ENCODE assay signal across 10 cellular contexts in genomic region chr11:123064268-123064657, GRCh38. TPM values are rescaled to one million over a fixed set of nuclear protein-coding genes. Genes with fewer than 3 reads are reported as not detected.
A peak's percentile ranks its signal among the peaks of the same experiment; 100 is the strongest.
DNase-seq lines count a peak whose midpoint lies in the region; ATAC-seq, FAIRE-seq and TF ChIP-seq lines count a peak whose summit lies in the region.
"Had no signal": no experiment of that assay in that cellular context is flagged by ENCODE, and none has a peak within 500 bp of the region (broad histone marks: within the 10 kb centered on the region; RNA-seq: fewer than 3 reads in every experiment).

No MANE protein-coding gene starts in this region.

- peak overlapping the region; percentile 97 for H3K4me3 Mint-ChIP-seq in activated CD8-positive, alpha-beta T cell treated with anti-CD3 and anti-CD28 coated beads for 36 hours
- H3K4me3 Mint-ChIP-seq in stimulated activated naive CD8-positive, alpha-beta T cell treated with anti-CD3 and anti-CD28 coated beads, Interleukin-15, amount 100 ng/mL, for 72 hours: peak overlapping the region; percentile 89 to 99

- no peaks in the 10 kb centered on the region for H3K27me3 ChIP-seq in SK-N-SH (ENCODE audit: insufficient read depth)
- no peaks in the 10 kb centered on the region for H3K27me3 ChIP-seq in keratinocyte (ENCODE audit: control insufficient read depth, extremely low read depth, insufficient read depth, low read length)

- H3K9me1 ChIP-seq in keratinocyte (ENCODE audit: control insufficient read depth, extremely low read depth, insufficient read depth, low read length): no peaks in the 10 kb centered on the region

- DNase-seq in SK-N-SH: no peak
- DNase-seq in activated CD8-positive, alpha-beta T cell treated with anti-CD3 and anti-CD28 coated beads for 36 hours: no peak
- DNase-seq in keratinocyte (ENCODE audit: low read depth, low spot score): no peak
- DNase-seq in stimulated activated naive CD8-positive, alpha-beta T cell treated with anti-CD3 and anti-CD28 coated beads, Interleukin-15, amount 100 ng/mL, for 72 hours: no peak
- no peak for DNase-seq in iPS-NIHi11 (ENCODE audit: low spot score)
- no peak for DNase-seq in COR-L47 (lab: John Stamatoyannopoulos, UW)
- DNase-seq in SIG-M5 (lab: John Stamatoyannopoulos, UW): no peak
- DNase-seq: aorta, NCI-H2171 treated with DMSO at 0.1 percent for 48 hours had no signal

- POLR2A ChIA-PET in SK-N-SH (lab: Yijun Ruan, JAX): interaction anchor here (0.5 to 0.6 kb wide), 2 partner anchors 9 to 185 kb away, joined by 3 to 4 read pairs; no protein-coding TSS in a partner anchor
- POLR2A ChIA-PET in activated CD8-positive, alpha-beta T cell treated with anti-CD3 and anti-CD28 coated beads for 36 hours (lab: Charles Lee): interaction anchor here (1.1 to 12.2 kb wide), 7 partner anchors 7 to 318 kb away, joined by 3 to 178 read pairs (median 5); partner anchors contain the start of genes CRTAM and HSPA8

- no peak for FAIRE-seq in keratinocyte (lab: Jason Lieb, UNC)

- peak overlapping the region; percentile 99 for H3K27ac Mint-ChIP-seq in activated CD8-positive, alpha-beta T cell treated with anti-CD3 and anti-CD28 coated beads for 36 hours
- H3K27ac Mint-ChIP-seq in stimulated activated naive CD8-positive, alpha-beta T cell treated with anti-CD3 and anti-CD28 coated beads, Interleukin-15, amount 100 ng/mL, for 72 hours: peak overlapping the region; percentile 99 to 100

- H3K4me3 ChIP-seq in SK-N-SH (ENCODE audit: low read depth in 2 of 2, low read length in 1 of 2) (0 out of 4 replicates have a peak overlapping the region, but pooled peaks of 1 of the 2 experiments have one; percentile 2), keratinocyte (ENCODE audit: control insufficient read depth in 2 of 3, extremely low read depth in 1 of 3, insufficient read depth in 2 of 3, low read depth in 1 of 3, low read length in 3 of 3) (peak overlapping the region in 2 of 3 experiments; percentile 86 to 99)

- H3K4me1 Mint-ChIP-seq in activated CD8-positive, alpha-beta T cell treated with anti-CD3 and anti-CD28 coated beads for 36 hours (ENCODE audit: low read depth): peaks cover 28% of the 10 kb centered on the region
- H3K4me1 Mint-ChIP-seq in stimulated activated naive CD8-positive, alpha-beta T cell treated with anti-CD3 and anti-CD28 coated beads, Interleukin-15, amount 100 ng/mL, for 72 hours: peaks cover 55% of the 10 kb centered on the region

- peaks cover 42% of the 10 kb centered on the region for H3K36me3 Mint-ChIP-seq in activated CD8-positive, alpha-beta T cell treated with anti-CD3 and anti-CD28 coated beads for 36 hours (ENCODE audit: low read depth)

- dilution Hi-C loops in keratinocyte (cut with MboI; ENCODE audit: extremely low pct_ligation_motif_present, low sequenced_read_pairs): no loop called here

- intact Hi-C loops in activated CD8-positive, alpha-beta T cell treated with anti-CD3 and anti-CD28 coated beads for 36 hours (cut with micrococcal nuclease): no loop called here

- CTCF ChIA-PET in SK-N-SH (lab: Yijun Ruan, JAX): interaction anchor here (1.1 to 1.4 kb wide), 3 partner anchors 10 to 183 kb away, joined by 3 read pairs; no protein-coding TSS in a partner anchor
- CTCF ChIA-PET in activated CD8-positive, alpha-beta T cell treated with anti-CD3 and anti-CD28 coated beads for 36 hours (lab: Charles Lee): interaction anchor here (1.1 to 3.5 kb wide), 5 partner anchors 8 to 183 kb away, joined by 3 to 14 read pairs (median 5); no protein-coding TSS in a partner anchor

- H2AFZ ChIP-seq in SK-N-SH (ENCODE audit: low read depth) (peak overlapping the region; percentile 9; the same call in 1 of the 2 replicates), keratinocyte (ENCODE audit: control insufficient read depth, low read length) (no peak overlapping the region)

- no peaks in the 10 kb centered on the region for H3K27me3 Mint-ChIP-seq in activated CD8-positive, alpha-beta T cell treated with anti-CD3 and anti-CD28 coated beads for 36 hours
- H3K27me3 Mint-ChIP-seq in stimulated activated naive CD8-positive, alpha-beta T cell treated with anti-CD3 and anti-CD28 coated beads, Interleukin-15, amount 100 ng/mL, for 72 hours: no peaks in the 10 kb centered on the region

- no peaks in the 10 kb centered on the region for H3K9me2 ChIP-seq in SK-N-SH

- H3K9ac ChIP-seq in SK-N-SH: peak overlapping the region; percentile 100; the same call in 1 of the 2 replicates
- H3K9ac ChIP-seq in keratinocyte (ENCODE audit: control insufficient read depth, extremely low read depth, insufficient read depth, low read length): peak overlapping the region; percentile 100

- H3K4me2 ChIP-seq in SK-N-SH (peak overlapping the region; percentile 78), keratinocyte (ENCODE audit: control insufficient read depth, extremely low read depth, insufficient read depth, low read depth, low read length) (peak overlapping the region; percentile 96)

- TF ChIP-seq EP300 in SK-N-SH (IDR thresholded peaks at IDR 0.05; ENCODE audit: borderline replicate concordance in 1 of 2, low read depth in 1 of 2, low read length in 1 of 2): no peak

- H4K20me1 ChIP-seq in SK-N-SH (ENCODE audit: insufficient read depth): peaks cover 26% of the 10 kb centered on the region
- peaks cover 23% of the 10 kb centered on the region for H4K20me1 ChIP-seq in keratinocyte (ENCODE audit: control insufficient read depth, extremely low read depth, insufficient read depth, low read length)

- TF ChIP-seq CTCF in SK-N-SH (IDR thresholded peaks at IDR 0.05) (no peak), keratinocyte (optimal IDR thresholded peaks at IDR 0.05 in 1 of 3, IDR thresholded peaks at IDR 0.05 in 1 of 3, conservative IDR thresholded peaks at IDR 0.05 in 1 of 3; ENCODE audit: extremely low read depth in 1 of 3, insufficient read depth in 2 of 3, low read length in 3 of 3) (no peak)
- no peak for TF ChIP-seq CTCF in activated CD8-positive, alpha-beta T cell treated with anti-CD3 and anti-CD28 coated beads for 36 hours (IDR thresholded peaks at IDR 0.05)

- no peak for ATAC-seq in SK-N-SH treated with all-trans-retinoic acid at 6 μM for 48 hours
- ATAC-seq in activated CD8-positive, alpha-beta T cell treated with anti-CD3 and anti-CD28 coated beads for 36 hours: no peak
- ATAC-seq in stimulated activated naive CD8-positive, alpha-beta T cell treated with anti-CD3 and anti-CD28 coated beads, Interleukin-15, amount 100 ng/mL, for 72 hours: no peak

- 43% methylated on average over 6 of the region's 6 CpGs for WGBS in SK-N-SH (ENCODE audit: low lambda C conversion rate)

- H3K4me1 ChIP-seq in SK-N-SH (ENCODE audit: control insufficient read depth in 1 of 2, insufficient read depth in 2 of 2, low read depth in 1 of 2, low read length in 1 of 2) (peaks cover 21 to 29% of the 10 kb centered on the region in 2 experiments), keratinocyte (ENCODE audit: control insufficient read depth, extremely low read depth, insufficient read depth, low read length) (peaks cover 19% of the 10 kb centered on the region)

- H3F3A ChIP-seq in SK-N-SH (replicated peaks; ENCODE audit: insufficient read depth): peaks cover 56% of the 10 kb centered on the region

- H3K27ac ChIP-seq in SK-N-SH (ENCODE audit: low read depth in 2 of 2, low read length in 1 of 2) (peak overlapping the region; percentile 99), keratinocyte (ENCODE audit: control insufficient read depth, insufficient read depth, low read length) (peak overlapping the region; percentile 99)

- H3K79me2 ChIP-seq in SK-N-SH (ENCODE audit: insufficient read depth): peaks cover 62% of the 10 kb centered on the region
- peaks cover 46% of the 10 kb centered on the region for H3K79me2 ChIP-seq in keratinocyte (ENCODE audit: control insufficient read depth, insufficient read depth, low read length)

- H3K9me3 ChIP-seq in SK-N-SH: no peaks in the 10 kb centered on the region
- no peaks in the 10 kb centered on the region for H3K9me3 ChIP-seq in keratinocyte (ENCODE audit: control insufficient read depth, low read depth, low read length)

- H3K9me3 Mint-ChIP-seq in activated CD8-positive, alpha-beta T cell treated with anti-CD3 and anti-CD28 coated beads for 36 hours: no peaks in the 10 kb centered on the region
- H3K9me3 Mint-ChIP-seq in stimulated activated naive CD8-positive, alpha-beta T cell treated with anti-CD3 and anti-CD28 coated beads, Interleukin-15, amount 100 ng/mL, for 72 hours: no peaks in the 10 kb centered on the region

- no peak for TF ChIP-seq RAD21 in SK-N-SH (IDR thresholded peaks at IDR 0.05; ENCODE audit: low read length)

- H3K36me3 ChIP-seq in SK-N-SH (replicated peaks in 1 of 2; ENCODE audit: control insufficient read depth in 1 of 2, insufficient read depth in 2 of 2, low read length in 1 of 2) (peaks cover 19 to 26% of the 10 kb centered on the region in 2 experiments), keratinocyte (ENCODE audit: control insufficient read depth in 2 of 2, extremely low read depth in 1 of 2, insufficient read depth in 2 of 2, low read length in 2 of 2) (peaks cover 9 to 25% of the 10 kb centered on the region in 2 experiments)

RNA-seq across cellular contexts. Expression of gene HSPA8, which starts 2.3 kb away (rescaled TPM):
- 2,088 and 3,150 TPM in 2 replicates for polyA plus RNA-seq in SK-N-SH (2012; rRNA removed)
- 2,445 and 2,787 TPM in 2 replicates for polyA plus RNA-seq in SK-N-SH (2012; cell fraction: cytosol; rRNA removed)
- 1,331 and 2,502 TPM in 2 replicates for polyA plus RNA-seq in SK-N-SH (2012; cell fraction: nucleus; rRNA removed)
- 1,000 to 10,000 TPM; 2,808 to 2,816 TPM for total RNA-seq in activated CD8-positive, alpha-beta T cell treated with anti-CD3 and anti-CD28 coated beads for 36 hours
- polyA plus RNA-seq in keratinocyte: 2,567 to 3,596 TPM (median 3,207 TPM) in 3 replicates
- 7,600 TPM for polyA plus RNA-seq in keratinocyte (2011; ENCODE audit: low read depth)
- polyA plus RNA-seq in keratinocyte (2011; cell fraction: cytosol; rRNA removed): 1,397 and 2,546 TPM in 2 replicates
- 2,037 and 2,525 TPM in 2 replicates for polyA plus RNA-seq in keratinocyte (2011; cell fraction: nucleus; rRNA removed)
- polyA plus RNA-seq in keratinocyte (2012; ENCODE audit: low replicate concordance): 1,916 and 2,237 TPM in 2 replicates
- polyA minus RNA-seq in keratinocyte: 3,035 to 4,185 TPM (median 3,746 TPM) in 3 replicates
- polyA minus RNA-seq in keratinocyte (2011; cell fraction: cytosol; rRNA and poly(A)+ RNA removed): 1,174 TPM
- polyA minus RNA-seq in keratinocyte (2011; cell fraction: nucleus; rRNA and poly(A)+ RNA removed): 1,345 and 2,183 TPM in 2 replicates
